ENCODE assay signal across 8 cellular contexts in genomic region chr18:36757081-36757480, GRCh38.
A peak's percentile ranks its signal among the peaks of the same experiment; 100 is the strongest.
DNase-seq lines count a peak whose midpoint lies in the region; ATAC-seq and TF ChIP-seq lines count a peak whose summit lies in the region.

No MANE protein-coding gene starts in this region.

- peak overlapping the region in 1 of 2 experiments; percentile 47; a peak in 2 of 4 replicates for H3K27ac ChIP-seq in SK-N-SH (ENCODE audit: low read depth in 2 of 2, low read length in 1 of 2)
- no peak overlapping the region for H3K27ac ChIP-seq in foreskin keratinocyte

- peaks cover 0 to 8% of the 10 kb centered on the region in 2 donors for H3K9me3 Mint-ChIP-seq in stimulated activated naive CD8-positive, alpha-beta T cell treated with anti-CD3 and anti-CD28 coated beads, Interleukin-15, amount 100 ng/mL, for 72 hours

- POLR2A ChIA-PET in SK-N-SH (lab: Yijun Ruan, JAX) = no interaction called here

- no peak for TF ChIP-seq EP300 in SK-N-SH (IDR thresholded peaks at IDR 0.05; ENCODE audit: borderline replicate concordance in 1 of 2, low read depth in 1 of 2, low read length in 1 of 2)

- H3K4me3 ChIP-seq in SK-N-SH (ENCODE audit: low read depth in 2 of 2, low read length in 1 of 2) = no peak overlapping the region

- H3K4me1 Mint-ChIP-seq in stimulated activated naive CD8-positive, alpha-beta T cell treated with anti-CD3 and anti-CD28 coated beads, Interleukin-15, amount 100 ng/mL, for 72 hours = no peaks in the 10 kb centered on the region

- no peaks in the 10 kb centered on the region for H4K20me1 ChIP-seq in SK-N-SH (ENCODE audit: insufficient read depth)

- ATAC-seq in foreskin keratinocyte = peak; percentile 81
- ATAC-seq in stimulated activated naive CD8-positive, alpha-beta T cell treated with anti-CD3 and anti-CD28 coated beads, Interleukin-15, amount 100 ng/mL, for 72 hours = no peak
- ATAC-seq in GM21737 (IDR thresholded peaks at IDR 0.05; ENCODE audit: unreplicated experiment) = no peak
- no peak for ATAC-seq in HG02571 (IDR thresholded peaks at IDR 0.05; ENCODE audit: unreplicated experiment)

- TF ChIP-seq CTCF in SK-N-SH (IDR thresholded peaks at IDR 0.05) (peak; percentile 85), foreskin keratinocyte (conservative IDR thresholded peaks at IDR 0.05) (peak; percentile 91)

- no peak overlapping the region for H3K27ac Mint-ChIP-seq in stimulated activated naive CD8-positive, alpha-beta T cell treated with anti-CD3 and anti-CD28 coated beads, Interleukin-15, amount 100 ng/mL, for 72 hours

- H3K79me2 ChIP-seq in SK-N-SH (ENCODE audit: insufficient read depth) = no peaks in the 10 kb centered on the region

- no peaks in the 10 kb centered on the region for H3K27me3 ChIP-seq in SK-N-SH (ENCODE audit: insufficient read depth)
- H3K27me3 ChIP-seq in foreskin keratinocyte = no peaks in the 10 kb centered on the region

- DNase-seq in EH (ENCODE audit: low read depth) (peak; percentile 79), LoVo (ENCODE audit: low spot score) (peak; percentile 69), SK-N-SH (peak; percentile 76), foreskin keratinocyte (peak in 1 of 2 donors; percentile 57), retina (peak; percentile 58)
- DNase-seq in stimulated activated naive CD8-positive, alpha-beta T cell treated with anti-CD3 and anti-CD28 coated beads, Interleukin-15, amount 100 ng/mL, for 72 hours = no peak

- no peak overlapping the region for H2AFZ ChIP-seq in SK-N-SH (ENCODE audit: low read depth)

- H3K9me3 ChIP-seq in SK-N-SH = no peaks in the 10 kb centered on the region

- peaks cover 12 to 13% of the 10 kb centered on the region in 2 experiments; a peak in 2 of 4 replicates for H3K4me1 ChIP-seq in SK-N-SH (ENCODE audit: control insufficient read depth in 1 of 2, insufficient read depth in 2 of 2, low read depth in 1 of 2, low read length in 1 of 2)
- H3K4me1 ChIP-seq in foreskin keratinocyte = peaks cover 11% of the 10 kb centered on the region

- peaks cover 0 to 6% of the 10 kb centered on the region in 2 experiments for H3K36me3 ChIP-seq in SK-N-SH (replicated peaks in 1 of 2; ENCODE audit: control insufficient read depth in 1 of 2, insufficient read depth in 2 of 2, low read length in 1 of 2)

- H3F3A ChIP-seq in SK-N-SH (replicated peaks; ENCODE audit: insufficient read depth) = no peaks in the 10 kb centered on the region

- H3K9me2 ChIP-seq in SK-N-SH = no peaks in the 10 kb centered on the region

- H3K9ac ChIP-seq in SK-N-SH = no peak overlapping the region

- H3K4me3 Mint-ChIP-seq in stimulated activated naive CD8-positive, alpha-beta T cell treated with anti-CD3 and anti-CD28 coated beads, Interleukin-15, amount 100 ng/mL, for 72 hours = no peak overlapping the region

- peaks cover 16% of the 10 kb centered on the region for H3K27me3 Mint-ChIP-seq in stimulated activated naive CD8-positive, alpha-beta T cell treated with anti-CD3 and anti-CD28 coated beads, Interleukin-15, amount 100 ng/mL, for 72 hours

- CTCF ChIA-PET in SK-N-SH (lab: Yijun Ruan, JAX) = interaction anchor here (0.6 to 3.8 kb wide), 19 partner anchors 10 to 732 kb away, joined by 3 to 59 read pairs (median 3); no protein-coding TSS in a partner anchor

- WGBS in SK-N-SH (ENCODE audit: low lambda C conversion rate) = 23% methylated on average over 1 of the region's 1 CpG

- TF ChIP-seq RAD21 in SK-N-SH (IDR thresholded peaks at IDR 0.05; ENCODE audit: low read length) = peak; percentile 96

- no peak overlapping the region for H3K4me2 ChIP-seq in SK-N-SH

TF ChIP-seq in SK-N-SH, 30 proteins besides CTCF, POLR2A, EP300 and RAD21:
- TF ChIP-seq SMC3 (IDR thresholded peaks at IDR 0.05; ENCODE audit: low read depth, low read length) (peak; percentile 88), TEAD4 (IDR thresholded peaks at IDR 0.05; ENCODE audit: borderline replicate concordance, insufficient read depth) (no peak), FOSL2 (IDR thresholded peaks at IDR 0.05; ENCODE audit: borderline replicate concordance, low read depth) (no peak), FOXJ3 (CRISPR knock-in tag; IDR thresholded peaks at IDR 0.05) (no peak)

Comparison
In these comparisons a context has a peak if more than half of its experiments do, and no peak if none do; other contexts are left out.
1. DNase-seq: peak in EH (single experiment), LoVo (single experiment), SK-N-SH (single experiment) and retina (single experiment); none in stimulated activated naive CD8-positive, alpha-beta T cell treated with anti-CD3 and anti-CD28 coated beads, Interleukin-15, amount 100 ng/mL, for 72 hours (0 of 2).